18 cellular contexts compared by ENCODE assay signal in genomic region chr5:134445841-134446818, GRCh38. TPM values are rescaled to one million over a fixed set of nuclear protein-coding genes. Genes with fewer than 3 reads are reported as not detected.
DNase-seq lines count a peak whose midpoint lies in the region; ATAC-seq and TF ChIP-seq lines count a peak whose summit lies in the region.
"Had no signal": no experiment of that assay in that cellular context is flagged by ENCODE, and none has a peak within 500 bp of the region (broad histone marks: within the 10 kb centered on the region; RNA-seq: fewer than 3 reads in every experiment).

No MANE protein-coding gene starts in this region.

- H3K9me3 ChIP-seq in IMR-90 (ENCODE audit: control insufficient read depth, insufficient read depth, low read length) (peaks cover 3% of the 10 kb centered on the region), WERI-Rb-1 (ENCODE audit: severe bottlenecking) (no peaks in the 10 kb centered on the region), mesenchymal stem cell (ENCODE audit: control insufficient read depth, low read length) (peaks cover 4% of the 10 kb centered on the region)
- H3K9me3 ChIP-seq: HAP-1 had no signal

- DNase-seq in IMR-90 = no peak
- DNase-seq in WERI-Rb-1 = peak; percentile 67
- no peak for DNase-seq in mesenchymal stem cell
- no peak for DNase-seq in GM10266 (ENCODE audit: extremely low spot score)
- no peak for DNase-seq in T-helper 9 cell
- DNase-seq: activated CD8-positive, alpha-beta memory T cell treated with anti-CD3 and anti-CD28 coated beads for 24 hours; activated naive CD8-positive, alpha-beta T cell treated with anti-CD3 and anti-CD28 coated beads, Interleukin-2, amount 50 U/mL, for 24 hours; Calu3; dorsolateral prefrontal cortex; GF-D8; head of caudate nucleus; NCI-H1436 treated with DMSO at 0.1 percent for 48 hours; stimulated activated CD4-positive, alpha-beta T cell treated with anti-CD3 and anti-CD28 coated beads, Interleukin-1b, Interleukin-23, amount 100 ng/mL, for 48 hours; SW 1271 had no signal

- H3K36me3 Mint-ChIP-seq in stimulated activated memory B cell treated with anti-CD40 and anti-IgM and Interleukin-4, amounts not matched to agents 10 μg/mL and 1 μg/mL and 100 μg/mL, for 72 hours = no peaks in the 10 kb centered on the region

- H3K9me1 ChIP-seq in IMR-90 (ENCODE audit: insufficient read depth, low read length) = 0 out of 2 replicates have a peak, but pooled peaks cover 8% of the 10 kb centered on the region

- 94% methylated on average over 5 of the region's 8 CpGs; no CpG with 5 or more reads in 1 of the 2 experiments for WGBS in IMR-90 (ENCODE audit: extremely low coverage in 2 of 2, insufficient read length in 1 of 2), 2 experiments
- 96% methylated on average over 8 of the region's 8 CpGs for WGBS in mesenchymal stem cell

- H2AK5ac ChIP-seq in IMR-90 (ENCODE audit: low read depth, low read length) (no peak overlapping the region), mesenchymal stem cell (ENCODE audit: low read length, severe bottlenecking) (peak overlapping the region; percentile 28)

- dilution Hi-C loops in IMR-90 (cut with HindIII; ENCODE audit: low sequenced_read_pairs, unreplicated experiment) = no loop called here

- H3K4me1 Mint-ChIP-seq in stimulated activated memory B cell treated with anti-CD40 and anti-IgM and Interleukin-4, amounts not matched to agents 10 μg/mL and 1 μg/mL and 100 μg/mL, for 72 hours = peaks cover 71% of the 10 kb centered on the region
- H3K4me1 Mint-ChIP-seq: neural crest cell had no signal

- no peak overlapping the region for H2BK120ac ChIP-seq in IMR-90 (ENCODE audit: low read depth, low read length)
- H2BK120ac ChIP-seq in mesenchymal stem cell (ENCODE audit: low read depth, low read length) = no peak overlapping the region

- H3K79me1 ChIP-seq in IMR-90 (ENCODE audit: low read depth in 1 of 2, low read length in 2 of 2) (no peaks in the 10 kb centered on the region), mesenchymal stem cell (replicated peaks; ENCODE audit: low read length, poor library complexity, severe bottlenecking) (no peaks in the 10 kb centered on the region)

- H3K4me1 ChIP-seq in IMR-90 (ENCODE audit: control insufficient read depth, insufficient read depth, low read length) = 0 out of 2 replicates have a peak, but pooled peaks cover under 1% of the 10 kb centered on the region
- peaks cover 18% of the 10 kb centered on the region for H3K4me1 ChIP-seq in mesenchymal stem cell (ENCODE audit: control insufficient read depth, insufficient read depth, low read depth, low read length)
- H3K4me1 ChIP-seq: HAP-1 had no signal

- H4K20me1 ChIP-seq in IMR-90 (ENCODE audit: insufficient read depth, low read length) = no peaks in the 10 kb centered on the region

- BruUV-seq in IMR-90 (replicated peaks; lab: Mats Ljungman, UMichigan) = no TSS peak

- H3K27ac ChIP-seq in IMR-90 (ENCODE audit: insufficient read depth, low read length) (no peak overlapping the region), WERI-Rb-1 (peak overlapping the region; percentile 34), mesenchymal stem cell (ENCODE audit: low read length, poor library complexity, severe bottlenecking) (peak overlapping the region; percentile 91)
- H3K27ac ChIP-seq: dorsolateral prefrontal cortex had no signal

- H4K5ac ChIP-seq in IMR-90 (ENCODE audit: low read depth, low read length) = no peak overlapping the region

- no peaks in the 10 kb centered on the region for H3K27me3 Mint-ChIP-seq in stimulated activated memory B cell treated with anti-CD40 and anti-IgM and Interleukin-4, amounts not matched to agents 10 μg/mL and 1 μg/mL and 100 μg/mL, for 72 hours
- H3K27me3 Mint-ChIP-seq: activated naive CD8-positive, alpha-beta T cell treated with anti-CD3 and anti-CD28 coated beads, Interleukin-2, amount 50 U/mL, for 24 hours had no signal

- no peak overlapping the region for H3K56ac ChIP-seq in IMR-90 (ENCODE audit: extremely low read depth, insufficient read depth, low read length)

- peak overlapping the region; percentile 88 for H3K27ac Mint-ChIP-seq in stimulated activated memory B cell treated with anti-CD40 and anti-IgM and Interleukin-4, amounts not matched to agents 10 μg/mL and 1 μg/mL and 100 μg/mL, for 72 hours
- H3K27ac Mint-ChIP-seq: activated naive CD8-positive, alpha-beta T cell treated with anti-CD3 and anti-CD28 coated beads, Interleukin-2, amount 50 U/mL, for 24 hours had no signal

- H3K4me2 ChIP-seq in IMR-90 (ENCODE audit: low read depth, low read length) = no peak overlapping the region
- no peak overlapping the region for H3K4me2 ChIP-seq in mesenchymal stem cell (ENCODE audit: low read length, poor library complexity, severe bottlenecking)

- no peak overlapping the region for H2AK9ac ChIP-seq in IMR-90 (replicated peaks; ENCODE audit: low read depth, low read length, poor library complexity)

- H2AFZ ChIP-seq in IMR-90 (replicated peaks; ENCODE audit: low read length, poor library complexity) = peak overlapping the region; percentile 10
- H2AFZ ChIP-seq in mesenchymal stem cell (ENCODE audit: low read depth, low read length) = no peak overlapping the region

- H3K9ac ChIP-seq in IMR-90 (ENCODE audit: low read depth, low read length) (no peak overlapping the region), mesenchymal stem cell (ENCODE audit: low read length) (no peak overlapping the region)

- in situ Hi-C loops in IMR-90 (cut with MboI; ENCODE audit: low sequenced_read_pairs) = no loop called here

- H3K36me3 ChIP-seq in IMR-90 (ENCODE audit: control insufficient read depth, insufficient read depth, low read length) (no peaks in the 10 kb centered on the region), WERI-Rb-1 (no peaks in the 10 kb centered on the region), mesenchymal stem cell (ENCODE audit: control insufficient read depth in 1 of 2, insufficient read depth in 2 of 2, low read depth in 1 of 2, low read length in 2 of 2) (no peaks in the 10 kb centered on the region)
- H3K36me3 ChIP-seq: HAP-1 had no signal

- CTCF ChIA-PET in IMR-90 (lab: Yijun Ruan, JAX) = no interaction called here

- H3K27me3 ChIP-seq in IMR-90 (ENCODE audit: control insufficient read depth, insufficient read depth, low read length) = no peaks in the 10 kb centered on the region
- H3K27me3 ChIP-seq in WERI-Rb-1 (ENCODE audit: insufficient read depth, low read depth, severe bottlenecking) = no peaks in the 10 kb centered on the region
- no peaks in the 10 kb centered on the region for H3K27me3 ChIP-seq in mesenchymal stem cell (ENCODE audit: control insufficient read depth in 1 of 2, insufficient read depth in 1 of 2, low read length in 2 of 2)
- H3K27me3 ChIP-seq: dorsolateral prefrontal cortex had no signal

- no peak overlapping the region for H2BK20ac ChIP-seq in IMR-90 (ENCODE audit: low read depth, low read length)

- H3K4ac ChIP-seq in IMR-90 (ENCODE audit: low read depth, low read length) (no peak overlapping the region; the same call in 1 of the 2 replicates), mesenchymal stem cell (ENCODE audit: low read depth in 1 of 2, low read length in 2 of 2) (no peak overlapping the region)

- H3K18ac ChIP-seq in IMR-90 (ENCODE audit: low read depth, low read length) (no peak overlapping the region), mesenchymal stem cell (ENCODE audit: low read depth in 1 of 2, low read length in 2 of 2) (no peak overlapping the region)

- H4K8ac ChIP-seq in IMR-90 (ENCODE audit: low read depth in 2 of 2, low read length in 2 of 2) = no peak overlapping the region
- no peak overlapping the region for H4K8ac ChIP-seq in mesenchymal stem cell (ENCODE audit: low read length)

- no peak for TF ChIP-seq RAD21 in IMR-90 (IDR thresholded peaks at IDR 0.05; ENCODE audit: low read length)

- ATAC-seq in IMR-90 (ENCODE audit: low read depth) (no peak), GM21529 (IDR thresholded peaks at IDR 0.05; ENCODE audit: unreplicated experiment) (no peak)
- peak; percentile 66 for ATAC-seq in stimulated activated memory B cell treated with anti-CD40 and anti-IgM and Interleukin-4, amounts not matched to agents 10 μg/mL and 1 μg/mL and 100 μg/mL, for 72 hours

- H2BK5ac ChIP-seq in IMR-90 (ENCODE audit: low read depth, low read length, poor library complexity, severe bottlenecking) = no peak overlapping the region
- peak overlapping the region; percentile 36 for H2BK5ac ChIP-seq in mesenchymal stem cell (ENCODE audit: low read depth, low read length, poor library complexity, severe bottlenecking)

- no peak overlapping the region for H3K23ac ChIP-seq in IMR-90 (ENCODE audit: low read depth, low read length)
- H3K23ac ChIP-seq in mesenchymal stem cell (ENCODE audit: low read length in 2 of 2) = no peak overlapping the region

- H2BK12ac ChIP-seq in mesenchymal stem cell (ENCODE audit: low read length in 2 of 2) = no peak overlapping the region

- H2BK15ac ChIP-seq in IMR-90 (ENCODE audit: low read depth, low read length) (no peak overlapping the region), mesenchymal stem cell (ENCODE audit: low read depth, poor library complexity, severe bottlenecking) (no peak overlapping the region)

- intact Hi-C loops in IMR-90 (cut with micrococcal nuclease) = no loop called here

- peak overlapping the region; percentile 77 for H3K4me3 Mint-ChIP-seq in stimulated activated memory B cell treated with anti-CD40 and anti-IgM and Interleukin-4, amounts not matched to agents 10 μg/mL and 1 μg/mL and 100 μg/mL, for 72 hours
- H3K4me3 Mint-ChIP-seq: activated naive CD8-positive, alpha-beta T cell treated with anti-CD3 and anti-CD28 coated beads, Interleukin-2, amount 50 U/mL, for 24 hours; neural crest cell had no signal

- no peaks in the 10 kb centered on the region for H3K9me3 Mint-ChIP-seq in stimulated activated memory B cell treated with anti-CD40 and anti-IgM and Interleukin-4, amounts not matched to agents 10 μg/mL and 1 μg/mL and 100 μg/mL, for 72 hours
- H3K9me3 Mint-ChIP-seq: activated naive CD8-positive, alpha-beta T cell treated with anti-CD3 and anti-CD28 coated beads, Interleukin-2, amount 50 U/mL, for 24 hours; neural crest cell had no signal

- POLR2A ChIA-PET in IMR-90 (lab: Charles Lee; ENCODE audit: unreplicated experiment) = no interaction called here

- TF ChIP-seq CTCF in IMR-90 (conservative IDR thresholded peaks at IDR 0.05; ENCODE audit: low read depth, low read length) (no peak), WERI-Rb-1 (IDR thresholded peaks at IDR 0.05; ENCODE audit: low read depth, low read length) (no peak), GM10266 (IDR thresholded peaks at IDR 0.05; ENCODE audit: control insufficient read depth, insufficient read depth, low read depth, missing control alignments) (no peak)

- H3K4me3 ChIP-seq in IMR-90 (ENCODE audit: insufficient read depth, low read depth, low read length) = no peak overlapping the region
- no peak overlapping the region for H3K4me3 ChIP-seq in WERI-Rb-1 (ENCODE audit: low read depth, low read length)
- no peak overlapping the region for H3K4me3 ChIP-seq in mesenchymal stem cell (ENCODE audit: insufficient read depth in 1 of 2, low read depth in 1 of 2, low read length in 2 of 2)
- H3K4me3 ChIP-seq: dorsolateral prefrontal cortex, HAP-1 had no signal

- H3K14ac ChIP-seq in IMR-90 (replicated peaks; ENCODE audit: low read depth, low read length) (0 out of 2 replicates have a peak overlapping the region, but pooled peaks have one; percentile 14), mesenchymal stem cell (ENCODE audit: low read length in 2 of 2) (peak overlapping the region in 1 of 2 experiments; percentile 30)

- no peak for TF ChIP-seq POLR2A in IMR-90 (IDR thresholded peaks at IDR 0.05; ENCODE audit: low read depth, low read length)

- H4K91ac ChIP-seq in IMR-90 (ENCODE audit: insufficient read depth, low read depth, low read length) = no peak overlapping the region
- H4K91ac ChIP-seq in mesenchymal stem cell (ENCODE audit: low read length) = no peak overlapping the region

RNA-seq across cellular contexts. Expression of gene CDKN2AIPNL, which starts 34.4 kb away (rescaled TPM):
- 18.1 and 27.5 TPM in 2 replicates for total RNA-seq in IMR-90 (2012; rRNA removed)
- polyA plus RNA-seq in IMR-90 (2012; rRNA removed) = 11.1 and 14.0 TPM in 2 replicates
- polyA plus RNA-seq in IMR-90 (2012; cell fraction: cytosol; rRNA removed) = 10.8 and 11.5 TPM in 2 replicates
- 2.3 and 5.1 TPM in 2 replicates for polyA plus RNA-seq in IMR-90 (2012; cell fraction: nucleus; rRNA removed; ENCODE audit: low replicate concordance)
- polyA plus RNA-seq in mesenchymal stem cell (2013, experiment 1 of 2) = 20.0 TPM
- polyA plus RNA-seq in mesenchymal stem cell (2013, experiment 2 of 2) = 19.1 TPM
